28 cellular contexts compared by ENCODE assay signal in the genomic region with DNA sequence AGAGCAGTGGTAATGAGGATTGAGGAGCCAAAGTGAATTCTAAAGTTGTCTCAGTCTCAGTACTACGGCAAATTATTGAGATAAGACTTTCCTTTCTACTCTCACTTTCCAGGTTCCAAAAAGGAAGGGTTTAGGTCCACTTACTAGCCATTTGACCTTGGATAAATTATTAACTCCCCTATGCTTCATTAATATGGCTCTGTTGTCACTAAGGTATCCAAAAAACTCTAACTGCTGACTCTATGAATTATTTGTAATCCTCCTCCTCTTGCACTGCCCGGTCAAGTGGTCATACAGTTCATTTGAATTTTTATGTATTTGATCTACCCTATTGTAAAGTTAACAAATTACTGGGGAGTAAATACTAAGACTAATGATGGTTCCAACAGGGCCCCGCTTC.
"Had no signal": no experiment of that assay in that cellular context is flagged by ENCODE, and none has a peak within 500 bp of the region (broad histone marks: within the 10 kb centered on the region; RNA-seq: fewer than 3 reads in every experiment).

No MANE protein-coding gene starts in this region.

- H3K79me2 ChIP-seq: parathyroid adenoma had no signal

- H3K27ac Mint-ChIP-seq: naive thymus-derived CD4-positive, alpha-beta T cell; natural killer cell; nephron progenitor cell; stimulated activated memory B cell treated with anti-CD40 and anti-IgM and Interleukin-4, amounts not matched to agents 10 μg/mL and 1 μg/mL and 100 μg/mL, for 72 hours; stimulated activated naive CD8-positive, alpha-beta T cell treated with anti-CD3 and anti-CD28 coated beads, Interleukin-15, amount 100 ng/mL, for 72 hours; type B pancreatic cell had no signal

- H3K4me1 ChIP-seq: parathyroid adenoma, prostate gland, right lobe of liver, sigmoid colon, suprapubic skin, testis, tibial artery, transverse colon, upper lobe of right lung, uterus had no signal

- H3K4me3 ChIP-seq: prostate gland, right lobe of liver, sigmoid colon, suprapubic skin, testis, tibial artery, transverse colon, upper lobe of right lung, uterus had no signal

- H3K9me3 Mint-ChIP-seq: natural killer cell, type B pancreatic cell had no signal

- DNase-seq: naive thymus-derived CD4-positive, alpha-beta T cell; natural killer cell; nephron progenitor cell; nucleus accumbens; right cardiac atrium; right lobe of liver; sigmoid colon; small intestine; stimulated activated CD4-positive, alpha-beta T cell treated with anti-CD3 and anti-CD28 coated beads, Interleukin-15, amount 100 ng/mL, for 24 hours; stimulated activated CD4-positive, alpha-beta T cell treated with anti-CD3 and anti-CD28 coated beads, Interleukin-2, amount 100 ng/mL, for 24 hours; stimulated activated CD4-positive, alpha-beta T cell treated with anti-CD3 and anti-CD28 coated beads, Interleukin-2, amount 100 ng/mL, for 48 hours; stimulated activated CD4-positive, alpha-beta T cell treated with anti-CD3 and anti-CD28 coated beads, Interleukin-4, amount 100 ng/mL, for 24 hours; stimulated activated naive CD4-positive, alpha-beta T cell; stimulated activated naive CD8-positive, alpha-beta T cell treated with anti-CD3 and anti-CD28 coated beads, Interleukin-15, amount 100 ng/mL, for 72 hours; stimulated activated naive CD8-positive, alpha-beta T cell treated with anti-CD3 and anti-CD28 coated beads, Interleukin-15, Interleukin-2, amounts not matched to agents 100 U/mL and 50 U/mL, for 24 hours; substantia nigra; testis; tibial artery; transverse colon; upper lobe of right lung; uterus had no signal

- H3K4me1 Mint-ChIP-seq: natural killer cell; neural crest cell; stimulated activated memory B cell treated with anti-CD40 and anti-IgM and Interleukin-4, amounts not matched to agents 10 μg/mL and 1 μg/mL and 100 μg/mL, for 72 hours; stimulated activated naive CD8-positive, alpha-beta T cell treated with anti-CD3 and anti-CD28 coated beads, Interleukin-15, amount 100 ng/mL, for 72 hours had no signal

- FAIRE-seq: small intestine had no signal

- H2AFZ ChIP-seq: parathyroid adenoma had no signal

- H3K27me3 Mint-ChIP-seq: stimulated activated memory B cell treated with anti-CD40 and anti-IgM and Interleukin-4, amounts not matched to agents 10 μg/mL and 1 μg/mL and 100 μg/mL, for 72 hours; type B pancreatic cell had no signal

- H3K4me3 Mint-ChIP-seq: naive thymus-derived CD4-positive, alpha-beta T cell; natural killer cell; nephron progenitor cell; neural crest cell; stimulated activated memory B cell treated with anti-CD40 and anti-IgM and Interleukin-4, amounts not matched to agents 10 μg/mL and 1 μg/mL and 100 μg/mL, for 72 hours; stimulated activated naive CD8-positive, alpha-beta T cell treated with anti-CD3 and anti-CD28 coated beads, Interleukin-15, amount 100 ng/mL, for 72 hours; type B pancreatic cell had no signal

- H3K27ac ChIP-seq: neutrophil, parathyroid adenoma, prostate gland, right lobe of liver, sigmoid colon, suprapubic skin, testis, tibial artery, transverse colon, upper lobe of right lung, uterus had no signal

- ATAC-seq: naive thymus-derived CD4-positive, alpha-beta T cell; natural killer cell; right cardiac atrium; right lobe of liver; stimulated activated memory B cell treated with anti-CD40 and anti-IgM and Interleukin-4, amounts not matched to agents 10 μg/mL and 1 μg/mL and 100 μg/mL, for 72 hours; stimulated activated naive CD8-positive, alpha-beta T cell treated with anti-CD3 and anti-CD28 coated beads, Interleukin-15, amount 100 ng/mL, for 72 hours; stimulated activated naive CD8-positive, alpha-beta T cell treated with anti-CD3 and anti-CD28 coated beads, Interleukin-15, Interleukin-2, amounts not matched to agents 100 U/mL and 50 U/mL, for 24 hours; upper lobe of right lung had no signal

- H3K9me3 ChIP-seq: neutrophil, prostate gland, right lobe of liver, sigmoid colon, suprapubic skin, testis, tibial artery, uterus had no signal

- H3K27me3 ChIP-seq: neutrophil, right lobe of liver, sigmoid colon, suprapubic skin, testis, tibial artery, transverse colon, upper lobe of right lung, uterus had no signal

- H3K9ac ChIP-seq: parathyroid adenoma had no signal

- H3K36me3 Mint-ChIP-seq: stimulated activated memory B cell treated with anti-CD40 and anti-IgM and Interleukin-4, amounts not matched to agents 10 μg/mL and 1 μg/mL and 100 μg/mL, for 72 hours; type B pancreatic cell had no signal

- H3K36me3 ChIP-seq: neutrophil, prostate gland, right lobe of liver, sigmoid colon, suprapubic skin, tibial artery, transverse colon, upper lobe of right lung, uterus had no signal
